In genomic region chr1:50332941-50333594, GRCh38 we compare ENCODE assay signal across 8 cellular contexts.
DNase-seq lines count a peak whose midpoint lies in the region; ATAC-seq and TF ChIP-seq lines count a peak whose summit lies in the region.

No MANE protein-coding gene starts in this region.

- H3K4me3 ChIP-seq in esophagus muscularis mucosa (peak overlapping the region; percentile 45 to 56 (median 52)), mucosa of rectum (ENCODE audit: low read length in 2 of 2) (peak overlapping the region; percentile 63 to 71), subcutaneous abdominal adipose tissue (ENCODE audit: low read depth in 1 of 5, low read length in 5 of 5) (peak overlapping the region in 4 of 5 donors; percentile 60 to 77 (median 67))

- H3K36me3 ChIP-seq in esophagus muscularis mucosa (no peaks in the 10 kb centered on the region), mucosa of rectum (ENCODE audit: control insufficient read depth in 2 of 2, insufficient read depth in 2 of 2, low read length in 2 of 2) (no peaks in the 10 kb centered on the region), subcutaneous abdominal adipose tissue (ENCODE audit: control insufficient read depth in 5 of 5, insufficient read depth in 5 of 5, low read length in 5 of 5) (no peaks in the 10 kb centered on the region)

- ATAC-seq in GM18499 (IDR thresholded peaks at IDR 0.05; ENCODE audit: insufficient read depth, unreplicated experiment) (peak; percentile 48), HG02884 (IDR thresholded peaks at IDR 0.05; ENCODE audit: unreplicated experiment) (peak; percentile 74)

- intact Hi-C loops in esophagus muscularis mucosa (cut with DNase I), result no loop called here

- H3K27me3 ChIP-seq in esophagus muscularis mucosa, result peaks cover 0 to 26% (median 0%) of the 10 kb centered on the region in 4 donors
- H3K27me3 ChIP-seq in mucosa of rectum (ENCODE audit: control insufficient read depth in 2 of 2, insufficient read depth in 2 of 2, low read length in 2 of 2), result peaks cover 13% of the 10 kb centered on the region in 2 donors
- H3K27me3 ChIP-seq in subcutaneous abdominal adipose tissue (ENCODE audit: control insufficient read depth in 5 of 5, insufficient read depth in 4 of 5, low read length in 5 of 5), result peaks cover 0 to 8% (median 2%) of the 10 kb centered on the region in 5 donors

- no peak for TF ChIP-seq POLR2A in esophagus muscularis mucosa (IDR thresholded peaks at IDR 0.05; ENCODE audit: low read depth)

- H3K4me1 ChIP-seq in esophagus muscularis mucosa (peaks cover 13 to 15% (median 14%) of the 10 kb centered on the region in 4 donors), mucosa of rectum (ENCODE audit: control insufficient read depth in 2 of 2, insufficient read depth in 2 of 2, low read length in 2 of 2) (peaks cover 0 to 5% of the 10 kb centered on the region in 2 donors), subcutaneous abdominal adipose tissue (ENCODE audit: control insufficient read depth in 5 of 5, insufficient read depth in 5 of 5, low read length in 5 of 5) (peaks cover 2 to 14% (median 12%) of the 10 kb centered on the region in 5 donors)

- DNase-seq in NCI-H2107 treated with DMSO at 0.1 percent for 48 hours (lab: John Stamatoyannopoulos, UW; ENCODE audit: unreplicated experiment) (peak; percentile 12), activated T-cell treated with anti-CD3 and anti-CD28 coated beads for 24 hours (ENCODE audit: low read depth) (peak; percentile 35), esophagus muscularis mucosa (ENCODE audit: extremely low spot score) (no peak)

- H3K27ac ChIP-seq in 22Rv1, result peak overlapping the region; percentile 37; the same call in 1 of the 2 replicates
- no peak overlapping the region for H3K27ac ChIP-seq in esophagus muscularis mucosa (replicated peaks in 1 of 4)
- no peak overlapping the region for H3K27ac ChIP-seq in mucosa of rectum (ENCODE audit: low read depth in 2 of 2, low read length in 2 of 2)
- H3K27ac ChIP-seq in subcutaneous abdominal adipose tissue (ENCODE audit: low read depth, low read length), result no peak overlapping the region

- TF ChIP-seq EP300 in esophagus muscularis mucosa (IDR thresholded peaks at IDR 0.05), result no peak

- H3K9ac ChIP-seq in mucosa of rectum (ENCODE audit: low read depth in 1 of 2, low read length in 2 of 2), result peak overlapping the region; percentile 36 to 60
- H3K9ac ChIP-seq in subcutaneous abdominal adipose tissue (ENCODE audit: low read length in 5 of 5), result peak overlapping the region in 3 of 5 donors; percentile 32 to 69 (median 51)

- H3K9me3 ChIP-seq in esophagus muscularis mucosa (no peaks in the 10 kb centered on the region), mucosa of rectum (ENCODE audit: control insufficient read depth in 2 of 2, low read length in 2 of 2) (no peaks in the 10 kb centered on the region), subcutaneous abdominal adipose tissue (ENCODE audit: control insufficient read depth in 5 of 5, low read length in 5 of 5) (no peaks in the 10 kb centered on the region)

- WGBS in esophagus muscularis mucosa, result 0% methylated on average over 1 of the region's 56 CpGs

- TF ChIP-seq CTCF in 22Rv1 (IDR thresholded peaks at IDR 0.05) (peak; percentile 94), esophagus muscularis mucosa (IDR thresholded peaks at IDR 0.05) (peak; percentile 68 to 93 (median 81))
